In the genomic region with DNA sequence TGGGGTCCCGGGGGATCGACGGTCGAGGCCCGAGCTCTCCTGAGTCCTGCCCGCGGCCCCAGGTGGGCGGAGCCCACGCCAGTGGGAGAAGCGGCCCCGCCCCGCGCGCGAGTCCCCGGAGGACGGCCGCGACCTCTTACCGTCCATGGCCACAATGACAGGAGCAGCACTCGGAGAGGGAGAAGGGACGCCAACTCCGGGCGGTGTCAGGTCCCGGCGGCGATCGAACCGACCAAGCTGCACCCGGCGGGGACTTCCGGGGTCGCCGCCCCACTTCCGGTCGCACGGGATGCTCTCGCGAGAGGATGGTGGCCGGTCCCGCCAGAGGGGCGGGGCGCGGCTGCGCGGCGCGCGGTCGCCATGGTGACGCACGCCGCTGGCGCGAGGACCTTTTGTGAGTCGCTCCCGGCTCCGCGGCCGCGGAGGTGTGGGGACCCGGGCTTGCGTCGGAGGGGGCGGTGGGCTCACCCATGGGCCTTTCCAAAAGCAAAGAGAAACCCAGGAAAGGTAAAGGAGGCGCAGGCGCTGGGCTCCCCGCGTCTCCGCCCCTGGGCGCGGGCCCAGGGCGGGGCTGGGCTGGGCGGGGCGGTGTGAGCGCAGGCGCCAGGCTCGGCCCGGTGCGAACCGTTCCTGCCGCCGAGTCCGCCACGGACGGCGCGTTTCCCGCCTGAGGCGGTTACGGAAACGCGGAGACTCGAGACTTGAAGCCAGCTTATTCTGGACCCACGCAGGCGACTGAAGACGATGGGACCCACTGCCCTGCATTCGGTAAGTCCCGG, we compare ENCODE assay signal across 8 cellular contexts. TPM values are rescaled to one million over a fixed set of nuclear protein-coding genes. Genes with fewer than 3 reads are reported as not detected.
DNase-seq lines count a peak whose midpoint lies in the region; ATAC-seq, FAIRE-seq and TF ChIP-seq lines count a peak whose summit lies in the region.

A gene (minus strand): TSS at position 267 of the 779 bp plus-strand sequence. CDS start 120 bp downstream, at position 147.
A gene (plus strand): TSS at position 395 of the 779 bp plus-strand sequence. CDS start 76 bp downstream, at position 471.

- ATAC-seq in HG02759 (IDR thresholded peaks at IDR 0.05; ENCODE audit: unreplicated experiment), result peak; percentile 92
- peak; percentile 98 for ATAC-seq in left ventricle myocardium superior

- no peaks in the 10 kb centered on the region for H3K9me3 Mint-ChIP-seq in T-helper 1 cell treated with Interleukin-12 subunit alpha and Interleukin-12 subunit beta and Interleukin-4 antibody, amounts not matched to agents 30 μg/mL and 1 μg/mL, for 36 hours

- peak within 1 kb of the TSS; percentile 90 for H3K4me3 Mint-ChIP-seq in T-helper 1 cell treated with Interleukin-12 subunit alpha and Interleukin-12 subunit beta and Interleukin-4 antibody, amounts not matched to agents 30 μg/mL and 1 μg/mL, for 36 hours

- FAIRE-seq in urothelium cell line (lab: Jason Lieb, UNC), result peak; percentile 91

- TF ChIP-seq CTCF in GM13977 (IDR thresholded peaks at IDR 0.05; ENCODE audit: extremely low read depth, insufficient read depth, missing control alignments), result no peak

- peaks cover 27% of the 10 kb centered on the region for H3K36me3 Mint-ChIP-seq in T-helper 1 cell treated with Interleukin-12 subunit alpha and Interleukin-12 subunit beta and Interleukin-4 antibody, amounts not matched to agents 30 μg/mL and 1 μg/mL, for 36 hours (ENCODE audit: low read depth)

- peaks cover 34% of the 10 kb centered on the region for H3K4me1 Mint-ChIP-seq in T-helper 1 cell treated with Interleukin-12 subunit alpha and Interleukin-12 subunit beta and Interleukin-4 antibody, amounts not matched to agents 30 μg/mL and 1 μg/mL, for 36 hours (ENCODE audit: low read depth)

- no peaks in the 10 kb centered on the region for H3K27me3 Mint-ChIP-seq in T-helper 1 cell treated with Interleukin-12 subunit alpha and Interleukin-12 subunit beta and Interleukin-4 antibody, amounts not matched to agents 30 μg/mL and 1 μg/mL, for 36 hours (ENCODE audit: low read depth)

- DNase-seq in GM13977 (ENCODE audit: low spot score) (peak; percentile 99), NCI-H128 (lab: John Stamatoyannopoulos, UW; ENCODE audit: unreplicated experiment) (peak; percentile 55), amniotic stem cell (lab: John Stamatoyannopoulos, UW) (peak; percentile 27), left ventricle myocardium superior (peak; percentile 94), pulmonary artery endothelial cell (ENCODE audit: low read depth, low spot score) (peak; percentile 35), urothelium cell line (ENCODE audit: low spot score) (peak; percentile 99)

- in situ Hi-C loops in GM13977 (cut with MboI; ENCODE audit: low pct_unique_long_range_greater_than_20kb, low sequenced_read_pairs, unreplicated experiment), result no loop called here

- peak within 1 kb of the TSS; percentile 85 for H3K27ac Mint-ChIP-seq in T-helper 1 cell treated with Interleukin-12 subunit alpha and Interleukin-12 subunit beta and Interleukin-4 antibody, amounts not matched to agents 30 μg/mL and 1 μg/mL, for 36 hours

- intact Hi-C loops in left ventricle myocardium superior (cut with micrococcal nuclease), result no loop called here

RNA-seq across cellular contexts. Expression of the first gene that starts in this region (rescaled TPM):
- total RNA-seq in left ventricle myocardium superior (36.5 TPM), pulmonary artery endothelial cell (88.8 and 101 TPM in 2 replicates)

RNA-seq across cellular contexts. Expression of the second gene that starts in this region (rescaled TPM):
- 2.6 TPM for total RNA-seq in left ventricle myocardium superior
- 2.2 and 3.3 TPM in 2 replicates for total RNA-seq in pulmonary artery endothelial cell

Comparison
In these comparisons a context has a peak if more than half of its experiments do, and no peak if none do; other contexts are left out.
1. Peak in every context shown above with its lines: DNase-seq and ATAC-seq.
2. DNase-seq: peak in every context shown above with its lines; median percentile 99 in GM13977; 99 in urothelium cell line; 94 in left ventricle myocardium superior; 55 in NCI-H128; 35 in pulmonary artery endothelial cell; 27 in amniotic stem cell.